ENCODE assay signal across 27 cellular contexts in genomic region chr1:152228831-152229230, GRCh38. TPM values are rescaled to one million over a fixed set of nuclear protein-coding genes. Genes with fewer than 3 reads are reported as not detected.
"Had no signal": no experiment of that assay in that cellular context is flagged by ENCODE, and none has a peak within 500 bp of the region (broad histone marks: within the 10 kb centered on the region; RNA-seq: fewer than 3 reads in every experiment).

No MANE protein-coding gene starts in this region.

- H3K27ac Mint-ChIP-seq: activated CD4-positive, alpha-beta T cell treated with anti-CD3 and anti-CD28 coated beads, Interleukin-2, amount 10 ng/mL, durations not matched to agents 24 days and 14 days; activated CD8-positive, alpha-beta T cell treated with anti-CD3 and anti-CD28 coated beads for 36 hours; activated naive CD4-positive, alpha-beta T cell treated with anti-CD3 and anti-CD28 coated beads, Interleukin-2, amount 10 ng/mL, durations not matched to agents 7 days and 5 days; activated naive CD8-positive, alpha-beta T cell treated with anti-CD3 and anti-CD28 coated beads, Interleukin-2, amount 50 U/mL, for 24 hours; activated T-cell treated with anti-CD3 and anti-CD28 coated beads, Interleukin-2, amount 50 U/mL, for 24 hours; stimulated activated naive CD8-positive, alpha-beta T cell treated with anti-CD3 and anti-CD28 coated beads, Interleukin-15, Interleukin-2, amounts not matched to agents 100 ng/mL and 50 ng/mL, for 24 hours had no signal

- H3K9me3 Mint-ChIP-seq: activated CD4-positive, alpha-beta T cell treated with anti-CD3 and anti-CD28 coated beads, Interleukin-2, amount 10 ng/mL, durations not matched to agents 24 days and 14 days; activated CD8-positive, alpha-beta T cell treated with anti-CD3 and anti-CD28 coated beads for 36 hours; activated naive CD4-positive, alpha-beta T cell treated with anti-CD3 and anti-CD28 coated beads, Interleukin-2, amount 10 ng/mL, durations not matched to agents 7 days and 5 days; activated naive CD8-positive, alpha-beta T cell treated with anti-CD3 and anti-CD28 coated beads, Interleukin-2, amount 50 U/mL, for 24 hours; activated T-cell treated with anti-CD3 and anti-CD28 coated beads, Interleukin-2, amount 50 U/mL, for 24 hours; naive thymus-derived CD8-positive, alpha-beta T cell; stimulated activated naive CD8-positive, alpha-beta T cell treated with anti-CD3 and anti-CD28 coated beads, Interleukin-15, Interleukin-2, amounts not matched to agents 100 ng/mL and 50 ng/mL, for 24 hours had no signal

- H3K36me3 ChIP-seq: ascending aorta, cardiac muscle cell, prostate gland, uterus had no signal

- H3K9me3 ChIP-seq: ascending aorta, prostate gland, uterus had no signal

- H3K4me1 Mint-ChIP-seq: activated CD4-positive, alpha-beta T cell treated with anti-CD3 and anti-CD28 coated beads, Interleukin-2, amount 10 ng/mL, durations not matched to agents 24 days and 14 days; activated naive CD4-positive, alpha-beta T cell treated with anti-CD3 and anti-CD28 coated beads, Interleukin-2, amount 10 ng/mL, durations not matched to agents 7 days and 5 days; activated naive CD8-positive, alpha-beta T cell treated with anti-CD3 and anti-CD28 coated beads, Interleukin-2, amount 50 U/mL, for 24 hours; naive thymus-derived CD8-positive, alpha-beta T cell had no signal

- DNase-seq: activated CD4-positive, alpha-beta T cell treated with anti-CD3 and anti-CD28 coated beads, Interleukin-2, amount 10 ng/mL, durations not matched to agents 24 days and 14 days; activated CD4-positive, CD25-positive, alpha-beta regulatory T cell; activated CD8-positive, alpha-beta T cell treated with anti-CD3 and anti-CD28 coated beads for 36 hours; activated naive CD4-positive, alpha-beta T cell treated with anti-CD3 and anti-CD28 coated beads, Interleukin-2, amount 10 ng/mL, durations not matched to agents 7 days and 5 days; activated naive CD8-positive, alpha-beta T cell treated with anti-CD3 and anti-CD28 coated beads, Interleukin-2, amount 50 U/mL, for 24 hours; activated T-cell treated with anti-CD3 and anti-CD28 coated beads, Interleukin-2, amount 50 U/mL, for 24 hours; dermis blood vessel endothelial cell; effector memory CD4-positive, alpha-beta T cell; foreskin melanocyte; hypothalamus; left ventricle myocardium superior; mesenchymal stem cell; naive thymus-derived CD8-positive, alpha-beta T cell; right cardiac atrium; stimulated activated CD4-positive, alpha-beta T cell treated with anti-CD3 and anti-CD28 coated beads, Interleukin-2, amount 100 ng/mL, for 24 hours; T-helper 1 cell; T-helper 9 cell; uterus had no signal

- H3K4me1 ChIP-seq: ascending aorta, prostate gland, tibial nerve, uterus had no signal

- H3K27me3 ChIP-seq: ascending aorta, cardiac muscle cell, tibial nerve, uterus had no signal

- ATAC-seq: activated CD8-positive, alpha-beta T cell treated with anti-CD3 and anti-CD28 coated beads for 36 hours; activated naive CD8-positive, alpha-beta T cell treated with anti-CD3 and anti-CD28 coated beads, Interleukin-2, amount 50 U/mL, for 24 hours; left ventricle myocardium superior; naive thymus-derived CD8-positive, alpha-beta T cell; right cardiac atrium had no signal

- H3K36me3 Mint-ChIP-seq: activated naive CD4-positive, alpha-beta T cell treated with anti-CD3 and anti-CD28 coated beads, Interleukin-2, amount 10 ng/mL, durations not matched to agents 7 days and 5 days; naive thymus-derived CD8-positive, alpha-beta T cell had no signal

- H3K4me3 Mint-ChIP-seq: activated CD4-positive, alpha-beta T cell treated with anti-CD3 and anti-CD28 coated beads, Interleukin-2, amount 10 ng/mL, durations not matched to agents 24 days and 14 days; activated CD8-positive, alpha-beta T cell treated with anti-CD3 and anti-CD28 coated beads for 36 hours; activated naive CD4-positive, alpha-beta T cell treated with anti-CD3 and anti-CD28 coated beads, Interleukin-2, amount 10 ng/mL, durations not matched to agents 7 days and 5 days; activated naive CD8-positive, alpha-beta T cell treated with anti-CD3 and anti-CD28 coated beads, Interleukin-2, amount 50 U/mL, for 24 hours; activated T-cell treated with anti-CD3 and anti-CD28 coated beads, Interleukin-2, amount 50 U/mL, for 24 hours; naive thymus-derived CD8-positive, alpha-beta T cell; stimulated activated naive CD8-positive, alpha-beta T cell treated with anti-CD3 and anti-CD28 coated beads, Interleukin-15, Interleukin-2, amounts not matched to agents 100 ng/mL and 50 ng/mL, for 24 hours had no signal

- H3K27ac ChIP-seq: ascending aorta, cardiac muscle cell, prostate gland, tibial nerve, uterus had no signal

- H3K27me3 Mint-ChIP-seq: activated naive CD4-positive, alpha-beta T cell treated with anti-CD3 and anti-CD28 coated beads, Interleukin-2, amount 10 ng/mL, durations not matched to agents 7 days and 5 days had no signal

- H3K4me3 ChIP-seq: ascending aorta, cardiac muscle cell, prostate gland, tibial nerve, uterus had no signal

RNA-seq across cellular contexts. Expression of gene HRNR, which starts 4.8 kb away (rescaled TPM):
- total RNA-seq: activated CD4-positive, alpha-beta T cell treated with anti-CD3 and anti-CD28 coated beads, Interleukin-2, amount 10 ng/mL, durations not matched to agents 24 days and 14 days; activated CD8-positive, alpha-beta T cell treated with anti-CD3 and anti-CD28 coated beads for 36 hours; ascending aorta; cardiac muscle cell; dermis blood vessel endothelial cell; endothelial cell of umbilical vein; kidney epithelial cell; left ventricle myocardium superior; osteocyte; right cardiac atrium; skeletal muscle tissue; tibial nerve had no signal
